9 cellular contexts compared by ENCODE assay signal in the genomic region with DNA sequence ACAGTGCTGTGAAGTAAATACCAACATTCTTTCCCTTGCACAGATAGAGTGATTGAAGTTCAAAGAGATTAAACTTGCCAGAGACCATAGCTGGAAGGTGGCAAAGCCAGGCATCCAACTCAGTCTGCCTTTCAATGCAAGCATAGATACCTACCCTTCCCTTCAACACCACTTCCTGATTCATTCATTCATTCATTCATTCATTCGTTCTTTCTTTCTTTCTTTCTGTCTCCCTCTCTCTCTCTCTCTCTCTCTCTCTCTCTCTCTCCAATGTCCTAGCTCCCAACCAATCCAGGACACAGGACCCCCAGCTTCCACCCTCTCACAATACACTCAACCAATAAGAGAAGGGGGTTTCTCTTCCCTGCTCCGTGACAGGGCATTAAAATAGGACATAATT. TPM values are rescaled to one million over a fixed set of nuclear protein-coding genes. Genes with fewer than 3 reads are reported as not detected.
"Had no signal": no experiment of that assay in that cellular context is flagged by ENCODE, and none has a peak within 500 bp of the region (broad histone marks: within the 10 kb centered on the region; RNA-seq: fewer than 3 reads in every experiment).

No MANE protein-coding gene starts in this region.

- H3K9me3 Mint-ChIP-seq: H9 had no signal

- DNase-seq: H9, HCEC 1CT, HFFc6, IMR-90, KBM-7 had no signal

- FAIRE-seq: H1, H54 had no signal

- H3K4me2 ChIP-seq: GM23338 had no signal

- H3K27ac ChIP-seq: HL-60 had no signal

- H2AFZ ChIP-seq: GM23338 had no signal

- H3K4me3 Mint-ChIP-seq: GM23338, H9, HFFc6 had no signal

- ATAC-seq: GM23338 had no signal

- H3K27ac Mint-ChIP-seq: GM23338, H9, HFFc6 had no signal

- H3K4me3 ChIP-seq: GM23338 had no signal

RNA-seq across cellular contexts. Expression of a gene that starts 12.3 kb away (rescaled TPM):
- total RNA-seq: HFFc6 had no signal
- polyA plus RNA-seq: IMR-90 had no signal
